In the genomic region with DNA sequence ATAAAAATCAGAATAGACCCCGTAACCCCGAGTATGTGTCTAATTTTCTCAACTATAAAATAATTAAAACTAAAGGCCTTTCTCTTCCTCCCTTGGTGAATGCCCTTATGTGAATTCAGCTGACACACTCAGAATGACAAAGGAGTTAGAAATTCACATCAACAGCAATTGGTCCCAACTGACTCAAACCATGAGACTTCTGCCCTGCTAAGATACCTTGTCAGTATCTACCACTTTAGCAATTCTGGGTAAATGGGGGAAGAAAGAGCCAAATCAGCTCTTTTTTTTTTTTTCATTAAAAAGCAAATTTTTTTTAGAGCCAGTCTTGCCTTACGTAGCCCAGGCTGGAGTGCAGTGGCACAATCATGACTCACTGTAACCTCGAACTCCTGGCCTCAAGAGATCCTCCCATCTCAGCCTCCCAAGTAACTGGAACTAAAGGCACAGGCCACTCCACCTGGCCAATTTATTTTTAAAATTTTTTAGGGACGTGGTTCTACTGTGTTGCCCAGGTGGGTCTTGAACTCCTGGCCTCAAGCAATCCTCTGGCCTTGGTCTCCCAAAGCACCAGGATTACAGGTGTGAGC, we compare ENCODE assay signal across 1 cellular context.
A peak's percentile ranks its signal among the peaks of the same experiment; 100 is the strongest.
TF ChIP-seq lines count a peak whose summit lies in the region.

No MANE protein-coding gene starts in this region.

TF ChIP-seq in K562, 482 proteins besides CTCF, POLR2A, EP300 and RAD21 (continued from another document and continues in another):
- TF ChIP-seq, protein P1, sequence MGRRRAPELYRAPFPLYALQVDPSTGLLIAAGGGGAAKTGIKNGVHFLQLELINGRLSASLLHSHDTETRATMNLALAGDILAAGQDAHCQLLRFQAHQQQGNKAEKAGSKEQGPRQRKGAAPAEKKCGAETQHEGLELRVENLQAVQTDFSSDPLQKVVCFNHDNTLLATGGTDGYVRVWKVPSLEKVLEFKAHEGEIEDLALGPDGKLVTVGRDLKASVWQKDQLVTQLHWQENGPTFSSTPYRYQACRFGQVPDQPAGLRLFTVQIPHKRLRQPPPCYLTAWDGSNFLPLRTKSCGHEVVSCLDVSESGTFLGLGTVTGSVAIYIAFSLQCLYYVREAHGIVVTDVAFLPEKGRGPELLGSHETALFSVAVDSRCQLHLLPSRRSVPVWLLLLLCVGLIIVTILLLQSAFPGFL (CRISPR knock-in tag; IDR thresholded peaks at IDR 0.05), result no peak
- TF ChIP-seq BRCA1 (IDR thresholded peaks at IDR 0.05) (no peak), BRCA1 (CRISPR knock-in tag; IDR thresholded peaks at IDR 0.05) (no peak), NR4A1 (CRISPR knock-in tag; IDR thresholded peaks at IDR 0.05) (no peak), NR4A1 (tag; IDR thresholded peaks at IDR 0.05) (no peak), HDGF (IDR thresholded peaks at IDR 0.05) (no peak), KDM1A (IDR thresholded peaks at IDR 0.05) (peak in 1 of 2 experiments; percentile 3; a peak in 2 of 4 replicates), NR2F6 (CRISPR knock-in tag; IDR thresholded peaks at IDR 0.05) (no peak), ZNF316 (IDR thresholded peaks at IDR 0.05) (peak; percentile 95), ZNF778 (CRISPR knock-in tag; IDR thresholded peaks at IDR 0.05) (no peak), LEF1 (IDR thresholded peaks at IDR 0.05) (no peak), ZKSCAN3 (CRISPR knock-in tag; IDR thresholded peaks at IDR 0.05) (no peak), ZNF146 (CRISPR knock-in tag; IDR thresholded peaks at IDR 0.05; ENCODE audit: unreplicated experiment) (no peak), CBFA2T2 (conservative IDR thresholded peaks at IDR 0.05) (peak; percentile 58), ZNF274 (IDR thresholded peaks at IDR 0.05; ENCODE audit: borderline replicate concordance, low read depth, low read length) (no peak), ZNF311 (CRISPR knock-in tag; IDR thresholded peaks at IDR 0.05) (no peak), PHB2 (IDR thresholded peaks at IDR 0.05; ENCODE audit: low read depth) (no peak), HDAC1 (IDR thresholded peaks at IDR 0.05) (0 out of 4 replicates have a peak, but pooled peaks of 1 of the 2 experiments have one; percentile 6), SRF (CRISPR knock-in tag; IDR thresholded peaks at IDR 0.05) (0 out of 4 replicates have a peak, but pooled peaks of 1 of the 2 experiments have one; percentile 33), MEF2D (tag; conservative IDR thresholded peaks at IDR 0.05; ENCODE audit: low read depth) (no peak), ELF1 (tag; IDR thresholded peaks at IDR 0.05) (no peak), ZNF12 (CRISPR knock-in tag; IDR thresholded peaks at IDR 0.05) (no peak), MEIS2 (IDR thresholded peaks at IDR 0.05; ENCODE audit: partially characterized antibody) (no peak), KAT7 (CRISPR knock-in tag; IDR thresholded peaks at IDR 0.05; ENCODE audit: borderline replicate concordance) (no peak; the same call in 1 of the 2 replicates), SRSF1 (IDR thresholded peaks at IDR 0.05; ENCODE audit: low read depth, low read length) (no peak), RBM14 (IDR thresholded peaks at IDR 0.05; ENCODE audit: borderline replicate concordance, insufficient read depth, low read depth, low read length) (no peak), ZC3H4 (CRISPR knock-in tag; IDR thresholded peaks at IDR 0.05; ENCODE audit: borderline replicate concordance) (no peak), HSF4 (CRISPR knock-in tag; IDR thresholded peaks at IDR 0.05; ENCODE audit: borderline replicate concordance) (no peak), ETV1 (tag; conservative IDR thresholded peaks at IDR 0.05; ENCODE audit: low read depth) (no peak), ZNF764 (CRISPR knock-in tag; IDR thresholded peaks at IDR 0.05; ENCODE audit: low read depth) (no peak), CCAR2 (IDR thresholded peaks at IDR 0.05; ENCODE audit: low read depth, low read length) (no peak), ZNF830 (CRISPR knock-in tag; IDR thresholded peaks at IDR 0.05) (no peak), RFX5 (IDR thresholded peaks at IDR 0.05; ENCODE audit: low read depth, low read length) (no peak), CREB1 (IDR thresholded peaks at IDR 0.05) (no peak), CREB1 (CRISPR knock-in tag; IDR thresholded peaks at IDR 0.05) (no peak), SMAD1 (IDR thresholded peaks at IDR 0.05; ENCODE audit: low read depth, low read length, partially characterized antibody) (no peak), ZKSCAN8 (CRISPR knock-in tag; IDR thresholded peaks at IDR 0.05) (no peak), DMBX1 (CRISPR knock-in tag; IDR thresholded peaks at IDR 0.05; ENCODE audit: borderline replicate concordance) (no peak), SMARCA4 (IDR thresholded peaks at IDR 0.05) (peak; percentile 39; the same call in 1 of the 2 replicates), RUNX1 (IDR thresholded peaks at IDR 0.05; ENCODE audit: low read depth) (no peak), ARID2 (IDR thresholded peaks at IDR 0.05) (no peak), PHF21A (IDR thresholded peaks at IDR 0.05; ENCODE audit: borderline replicate concordance, low read depth) (no peak), MTA1 (IDR thresholded peaks at IDR 0.05; ENCODE audit: borderline replicate concordance) (no peak), L3MBTL2 (IDR thresholded peaks at IDR 0.05) (no peak)
- TF ChIP-seq, protein P2, sequence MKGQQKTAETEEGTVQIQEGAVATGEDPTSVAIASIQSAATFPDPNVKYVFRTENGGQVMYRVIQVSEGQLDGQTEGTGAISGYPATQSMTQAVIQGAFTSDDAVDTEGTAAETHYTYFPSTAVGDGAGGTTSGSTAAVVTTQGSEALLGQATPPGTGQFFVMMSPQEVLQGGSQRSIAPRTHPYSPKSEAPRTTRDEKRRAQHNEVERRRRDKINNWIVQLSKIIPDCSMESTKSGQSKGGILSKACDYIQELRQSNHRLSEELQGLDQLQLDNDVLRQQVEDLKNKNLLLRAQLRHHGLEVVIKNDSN (CRISPR knock-in tag; IDR thresholded peaks at IDR 0.05), result no peak
- TF ChIP-seq, protein P3, sequence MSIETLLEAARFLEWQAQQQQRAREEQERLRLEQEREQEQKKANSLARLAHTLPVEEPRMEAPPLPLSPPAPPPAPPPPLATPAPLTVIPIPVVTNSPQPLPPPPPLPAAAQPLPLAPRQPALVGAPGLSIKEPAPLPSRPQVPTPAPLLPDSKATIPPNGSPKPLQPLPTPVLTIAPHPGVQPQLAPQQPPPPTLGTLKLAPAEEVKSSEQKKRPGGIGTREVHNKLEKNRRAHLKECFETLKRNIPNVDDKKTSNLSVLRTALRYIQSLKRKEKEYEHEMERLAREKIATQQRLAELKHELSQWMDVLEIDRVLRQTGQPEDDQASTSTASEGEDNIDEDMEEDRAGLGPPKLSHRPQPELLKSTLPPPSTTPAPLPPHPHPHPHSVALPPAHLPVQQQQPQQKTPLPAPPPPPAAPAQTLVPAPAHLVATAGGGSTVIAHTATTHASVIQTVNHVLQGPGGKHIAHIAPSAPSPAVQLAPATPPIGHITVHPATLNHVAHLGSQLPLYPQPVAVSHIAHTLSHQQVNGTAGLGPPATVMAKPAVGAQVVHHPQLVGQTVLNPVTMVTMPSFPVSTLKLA (conservative IDR thresholded peaks at IDR 0.05), result no peak
- TF ChIP-seq, protein P4, sequence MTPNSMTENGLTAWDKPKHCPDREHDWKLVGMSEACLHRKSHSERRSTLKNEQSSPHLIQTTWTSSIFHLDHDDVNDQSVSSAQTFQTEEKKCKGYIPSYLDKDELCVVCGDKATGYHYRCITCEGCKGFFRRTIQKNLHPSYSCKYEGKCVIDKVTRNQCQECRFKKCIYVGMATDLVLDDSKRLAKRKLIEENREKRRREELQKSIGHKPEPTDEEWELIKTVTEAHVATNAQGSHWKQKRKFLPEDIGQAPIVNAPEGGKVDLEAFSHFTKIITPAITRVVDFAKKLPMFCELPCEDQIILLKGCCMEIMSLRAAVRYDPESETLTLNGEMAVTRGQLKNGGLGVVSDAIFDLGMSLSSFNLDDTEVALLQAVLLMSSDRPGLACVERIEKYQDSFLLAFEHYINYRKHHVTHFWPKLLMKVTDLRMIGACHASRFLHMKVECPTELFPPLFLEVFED (CRISPR knock-in tag; conservative IDR thresholded peaks at IDR 0.05), result no peak
- TF ChIP-seq, protein P5, sequence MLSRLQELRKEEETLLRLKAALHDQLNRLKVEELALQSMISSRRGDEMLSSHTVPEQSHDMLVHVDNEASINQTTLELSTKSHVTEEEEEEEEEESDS (CRISPR knock-in tag; IDR thresholded peaks at IDR 0.05), result no peak
- TF ChIP-seq, protein P6, sequence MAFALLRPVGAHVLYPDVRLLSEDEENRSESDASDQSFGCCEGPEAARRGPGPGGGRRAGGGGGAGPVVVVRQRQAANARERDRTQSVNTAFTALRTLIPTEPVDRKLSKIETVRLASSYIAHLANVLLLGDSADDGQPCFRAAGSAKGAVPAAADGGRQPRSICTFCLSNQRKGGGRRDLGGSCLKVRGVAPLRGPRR (CRISPR knock-in tag; IDR thresholded peaks at IDR 0.05), result no peak
- TF ChIP-seq, protein P7, sequence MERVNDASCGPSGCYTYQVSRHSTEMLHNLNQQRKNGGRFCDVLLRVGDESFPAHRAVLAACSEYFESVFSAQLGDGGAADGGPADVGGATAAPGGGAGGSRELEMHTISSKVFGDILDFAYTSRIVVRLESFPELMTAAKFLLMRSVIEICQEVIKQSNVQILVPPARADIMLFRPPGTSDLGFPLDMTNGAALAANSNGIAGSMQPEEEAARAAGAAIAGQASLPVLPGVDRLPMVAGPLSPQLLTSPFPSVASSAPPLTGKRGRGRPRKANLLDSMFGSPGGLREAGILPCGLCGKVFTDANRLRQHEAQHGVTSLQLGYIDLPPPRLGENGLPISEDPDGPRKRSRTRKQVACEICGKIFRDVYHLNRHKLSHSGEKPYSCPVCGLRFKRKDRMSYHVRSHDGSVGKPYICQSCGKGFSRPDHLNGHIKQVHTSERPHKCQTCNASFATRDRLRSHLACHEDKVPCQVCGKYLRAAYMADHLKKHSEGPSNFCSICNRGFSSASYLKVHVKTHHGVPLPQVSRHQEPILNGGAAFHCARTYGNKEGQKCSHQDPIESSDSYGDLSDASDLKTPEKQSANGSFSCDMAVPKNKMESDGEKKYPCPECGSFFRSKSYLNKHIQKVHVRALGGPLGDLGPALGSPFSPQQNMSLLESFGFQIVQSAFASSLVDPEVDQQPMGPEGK (CRISPR knock-in tag; IDR thresholded peaks at IDR 0.05; ENCODE audit: borderline replicate concordance), result no peak
- TF ChIP-seq, protein P8, sequence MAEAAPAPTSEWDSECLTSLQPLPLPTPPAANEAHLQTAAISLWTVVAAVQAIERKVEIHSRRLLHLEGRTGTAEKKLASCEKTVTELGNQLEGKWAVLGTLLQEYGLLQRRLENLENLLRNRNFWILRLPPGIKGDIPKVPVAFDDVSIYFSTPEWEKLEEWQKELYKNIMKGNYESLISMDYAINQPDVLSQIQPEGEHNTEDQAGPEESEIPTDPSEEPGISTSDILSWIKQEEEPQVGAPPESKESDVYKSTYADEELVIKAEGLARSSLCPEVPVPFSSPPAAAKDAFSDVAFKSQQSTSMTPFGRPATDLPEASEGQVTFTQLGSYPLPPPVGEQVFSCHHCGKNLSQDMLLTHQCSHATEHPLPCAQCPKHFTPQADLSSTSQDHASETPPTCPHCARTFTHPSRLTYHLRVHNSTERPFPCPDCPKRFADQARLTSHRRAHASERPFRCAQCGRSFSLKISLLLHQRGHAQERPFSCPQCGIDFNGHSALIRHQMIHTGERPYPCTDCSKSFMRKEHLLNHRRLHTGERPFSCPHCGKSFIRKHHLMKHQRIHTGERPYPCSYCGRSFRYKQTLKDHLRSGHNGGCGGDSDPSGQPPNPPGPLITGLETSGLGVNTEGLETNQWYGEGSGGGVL (CRISPR knock-in tag; IDR thresholded peaks at IDR 0.05), result no peak
- TF ChIP-seq, protein P9, sequence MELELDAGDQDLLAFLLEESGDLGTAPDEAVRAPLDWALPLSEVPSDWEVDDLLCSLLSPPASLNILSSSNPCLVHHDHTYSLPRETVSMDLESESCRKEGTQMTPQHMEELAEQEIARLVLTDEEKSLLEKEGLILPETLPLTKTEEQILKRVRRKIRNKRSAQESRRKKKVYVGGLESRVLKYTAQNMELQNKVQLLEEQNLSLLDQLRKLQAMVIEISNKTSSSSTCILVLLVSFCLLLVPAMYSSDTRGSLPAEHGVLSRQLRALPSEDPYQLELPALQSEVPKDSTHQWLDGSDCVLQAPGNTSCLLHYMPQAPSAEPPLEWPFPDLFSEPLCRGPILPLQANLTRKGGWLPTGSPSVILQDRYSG (tag; conservative IDR thresholded peaks at IDR 0.05; ENCODE audit: low read depth), result no peak
- TF ChIP-seq, protein P10, sequence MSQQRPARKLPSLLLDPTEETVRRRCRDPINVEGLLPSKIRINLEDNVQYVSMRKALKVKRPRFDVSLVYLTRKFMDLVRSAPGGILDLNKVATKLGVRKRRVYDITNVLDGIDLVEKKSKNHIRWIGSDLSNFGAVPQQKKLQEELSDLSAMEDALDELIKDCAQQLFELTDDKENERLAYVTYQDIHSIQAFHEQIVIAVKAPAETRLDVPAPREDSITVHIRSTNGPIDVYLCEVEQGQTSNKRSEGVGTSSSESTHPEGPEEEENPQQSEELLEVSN (IDR thresholded peaks at IDR 0.05; ENCODE audit: borderline replicate concordance in 1 of 2, extremely low read depth in 1 of 2, insufficient read depth in 1 of 2, insufficient read length in 1 of 2, low read depth in 1 of 2, low read length in 1 of 2, poor library complexity in 1 of 2, severe bottlenecking in 1 of 2), result no peak
- TF ChIP-seq, protein P11, sequence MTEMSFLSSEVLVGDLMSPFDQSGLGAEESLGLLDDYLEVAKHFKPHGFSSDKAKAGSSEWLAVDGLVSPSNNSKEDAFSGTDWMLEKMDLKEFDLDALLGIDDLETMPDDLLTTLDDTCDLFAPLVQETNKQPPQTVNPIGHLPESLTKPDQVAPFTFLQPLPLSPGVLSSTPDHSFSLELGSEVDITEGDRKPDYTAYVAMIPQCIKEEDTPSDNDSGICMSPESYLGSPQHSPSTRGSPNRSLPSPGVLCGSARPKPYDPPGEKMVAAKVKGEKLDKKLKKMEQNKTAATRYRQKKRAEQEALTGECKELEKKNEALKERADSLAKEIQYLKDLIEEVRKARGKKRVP (CRISPR knock-in tag; IDR thresholded peaks at IDR 0.05), result no peak
- TF ChIP-seq, protein P12, sequence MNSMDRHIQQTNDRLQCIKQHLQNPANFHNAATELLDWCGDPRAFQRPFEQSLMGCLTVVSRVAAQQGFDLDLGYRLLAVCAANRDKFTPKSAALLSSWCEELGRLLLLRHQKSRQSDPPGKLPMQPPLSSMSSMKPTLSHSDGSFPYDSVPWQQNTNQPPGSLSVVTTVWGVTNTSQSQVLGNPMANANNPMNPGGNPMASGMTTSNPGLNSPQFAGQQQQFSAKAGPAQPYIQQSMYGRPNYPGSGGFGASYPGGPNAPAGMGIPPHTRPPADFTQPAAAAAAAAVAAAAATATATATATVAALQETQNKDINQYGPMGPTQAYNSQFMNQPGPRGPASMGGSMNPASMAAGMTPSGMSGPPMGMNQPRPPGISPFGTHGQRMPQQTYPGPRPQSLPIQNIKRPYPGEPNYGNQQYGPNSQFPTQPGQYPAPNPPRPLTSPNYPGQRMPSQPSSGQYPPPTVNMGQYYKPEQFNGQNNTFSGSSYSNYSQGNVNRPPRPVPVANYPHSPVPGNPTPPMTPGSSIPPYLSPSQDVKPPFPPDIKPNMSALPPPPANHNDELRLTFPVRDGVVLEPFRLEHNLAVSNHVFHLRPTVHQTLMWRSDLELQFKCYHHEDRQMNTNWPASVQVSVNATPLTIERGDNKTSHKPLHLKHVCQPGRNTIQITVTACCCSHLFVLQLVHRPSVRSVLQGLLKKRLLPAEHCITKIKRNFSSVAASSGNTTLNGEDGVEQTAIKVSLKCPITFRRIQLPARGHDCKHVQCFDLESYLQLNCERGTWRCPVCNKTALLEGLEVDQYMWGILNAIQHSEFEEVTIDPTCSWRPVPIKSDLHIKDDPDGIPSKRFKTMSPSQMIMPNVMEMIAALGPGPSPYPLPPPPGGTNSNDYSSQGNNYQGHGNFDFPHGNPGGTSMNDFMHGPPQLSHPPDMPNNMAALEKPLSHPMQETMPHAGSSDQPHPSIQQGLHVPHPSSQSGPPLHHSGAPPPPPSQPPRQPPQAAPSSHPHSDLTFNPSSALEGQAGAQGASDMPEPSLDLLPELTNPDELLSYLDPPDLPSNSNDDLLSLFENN (IDR thresholded peaks at IDR 0.05; ENCODE audit: low read depth in 2 of 2, low read length in 2 of 2), result no peak
